Comparison of ENCODE assay signal across 7 cellular contexts in genomic region chr9:1373445-1373844, GRCh38.
"Had no signal": no experiment of that assay in that cellular context is flagged by ENCODE, and none has a peak within 500 bp of the region (broad histone marks: within the 10 kb centered on the region; RNA-seq: fewer than 3 reads in every experiment).

No MANE protein-coding gene starts in this region.

- FAIRE-seq: HepG2, HTR-8/SVneo, K562 had no signal

- H3K4me3 ChIP-seq: K562 had no signal

- H3K27ac ChIP-seq: HL-60 had no signal

- ATAC-seq: HepG2, K562 had no signal

- DNase-seq: IMR-90, KBM-7, KG1 had no signal
